In genomic region chr5:23994581-23995370, GRCh38 we compare ENCODE assay signal across 14 cellular contexts.
DNase-seq lines count a peak whose midpoint lies in the region; ATAC-seq and TF ChIP-seq lines count a peak whose summit lies in the region.
"Had no signal": no experiment of that assay in that cellular context is flagged by ENCODE, and none has a peak within 500 bp of the region (broad histone marks: within the 10 kb centered on the region; RNA-seq: fewer than 3 reads in every experiment).

No MANE protein-coding gene starts in this region.

- no peak overlapping the region for H3K9ac ChIP-seq in neuronal stem cell (ENCODE audit: low read depth, low read length, poor library complexity)
- H3K9ac ChIP-seq: parathyroid adenoma had no signal

- H3K27ac ChIP-seq in testis (no peak overlapping the region), neuronal stem cell (replicated peaks; ENCODE audit: low read length) (no peak overlapping the region)
- H3K27ac ChIP-seq: parathyroid adenoma had no signal

- no peak overlapping the region for H4K91ac ChIP-seq in neuronal stem cell (ENCODE audit: low read depth, low read length, poor library complexity)

- no peak overlapping the region for H3K18ac ChIP-seq in neuronal stem cell (ENCODE audit: low read length)

- H3K4ac ChIP-seq in neuronal stem cell (ENCODE audit: low read length), result no peak overlapping the region

- no peak overlapping the region for H3K4me2 ChIP-seq in neuronal stem cell (ENCODE audit: insufficient read depth, low read length, poor library complexity, severe bottlenecking)

- H3K79me1 ChIP-seq in neuronal stem cell (ENCODE audit: low read depth, low read length), result no peaks in the 10 kb centered on the region

- no peak overlapping the region for H2BK15ac ChIP-seq in neuronal stem cell (ENCODE audit: low read length)

- no peak overlapping the region for H2BK12ac ChIP-seq in neuronal stem cell (ENCODE audit: low read length)

- WGBS in testis, 2 donors, result 84 to 89% methylated on average over 4 of the region's 4 CpGs
- no CpG with 5 or more reads among the region's 4 CpGs for WGBS in neuronal stem cell (ENCODE audit: extremely low coverage in 2 of 2, insufficient read length in 2 of 2, insufficient replicate concordance in 1 of 2), 2 donors

- H3K27me3 ChIP-seq in BE2C (no peaks in the 10 kb centered on the region), testis (no peaks in the 10 kb centered on the region), neuronal stem cell (ENCODE audit: control insufficient read depth in 3 of 3, insufficient read depth in 3 of 3, low read depth in 1 of 3, low read length in 3 of 3) (no peaks in the 10 kb centered on the region)

- H2BK120ac ChIP-seq in neuronal stem cell (ENCODE audit: low read depth, low read length), result no peak overlapping the region

- DNase-seq in BE2C (no peak), HT-29 (ENCODE audit: low spot score) (peak; percentile 65), SK-MEL-5 (ENCODE audit: low read depth, low spot score) (peak; percentile 34), left colon (no peak), GM19240 (ENCODE audit: insufficient read length, low spot score) (no peak), iPS-NIHi7 (ENCODE audit: extremely low spot score) (no peak), testis (no peak), neuronal stem cell (ENCODE audit: low spot score) (no peak)
- DNase-seq: activated CD4-positive, CD25-positive, alpha-beta regulatory T cell treated with anti-CD3 and anti-CD28 coated beads, Interleukin-2, amount 50 U/mL, for 72 hours; activated T-cell treated with anti-CD3 and anti-CD28 coated beads, Interleukin-2, amount 50 U/mL, for 72 hours; effector memory CD8-positive, alpha-beta T cell; NCI-H1436 treated with DMSO at 0.1 percent for 48 hours; Right ventricle myocardium superior had no signal

- H4K8ac ChIP-seq in neuronal stem cell (ENCODE audit: low read depth, low read length), result no peak overlapping the region

- H3K9me3 ChIP-seq in BE2C (no peaks in the 10 kb centered on the region), testis (no peaks in the 10 kb centered on the region), neuronal stem cell (replicated peaks in 1 of 2; ENCODE audit: control insufficient read depth in 2 of 2, insufficient read depth in 1 of 2, low read depth in 1 of 2, low read length in 2 of 2) (no peaks in the 10 kb centered on the region)

- no peak overlapping the region for H3K4me3 ChIP-seq in BE2C (ENCODE audit: low read depth, low read length)
- H3K4me3 ChIP-seq in testis, result no peak overlapping the region
- H3K4me3 ChIP-seq in neuronal stem cell (ENCODE audit: low read length in 2 of 2), result no peak overlapping the region

- no peak overlapping the region for H3K23ac ChIP-seq in neuronal stem cell (ENCODE audit: low read depth, low read length, poor library complexity)

- intact Hi-C loops in left colon (cut with DNase I, micrococcal nuclease) (no loop called here), testis (cut with DNase I; ENCODE audit: low total_unique reads) (no loop called here)

- peak; percentile 48 for TF ChIP-seq CTCF in BE2C (IDR thresholded peaks at IDR 0.05; ENCODE audit: low read depth, low read length)
- peak in 1 of 3 experiments; percentile 20 for TF ChIP-seq CTCF in testis (IDR thresholded peaks at IDR 0.05)

- no peak overlapping the region for H2AK5ac ChIP-seq in neuronal stem cell (ENCODE audit: low read depth, low read length)

- H3K36me3 ChIP-seq in BE2C (no peaks in the 10 kb centered on the region), testis (ENCODE audit: low read depth, missing control alignments) (no peaks in the 10 kb centered on the region), neuronal stem cell (replicated peaks in 1 of 2; ENCODE audit: control insufficient read depth in 2 of 2, insufficient read depth in 2 of 2, low read length in 2 of 2) (no peaks in the 10 kb centered on the region)

- no peak overlapping the region for H3K14ac ChIP-seq in neuronal stem cell (ENCODE audit: low read length)

- in situ Hi-C loops in SK-MEL-5 (cut with HindIII; ENCODE audit: low pct_unique_long_range_greater_than_20kb, low sequenced_read_pairs), result no loop called here

- H2AFZ ChIP-seq in neuronal stem cell (ENCODE audit: low read length), result no peak overlapping the region
- H2AFZ ChIP-seq: parathyroid adenoma had no signal

- H3K4me1 ChIP-seq in BE2C (no peaks in the 10 kb centered on the region; the same call in 1 of the 2 replicates), testis (no peaks in the 10 kb centered on the region), neuronal stem cell (ENCODE audit: control insufficient read depth in 2 of 2, insufficient read depth in 1 of 2, low read depth in 1 of 2, low read length in 2 of 2) (no peaks in the 10 kb centered on the region)
- H3K4me1 ChIP-seq: parathyroid adenoma had no signal

- H2BK5ac ChIP-seq in neuronal stem cell (ENCODE audit: low read length), result no peak overlapping the region

- peak; percentile 48 for ATAC-seq in left colon
- ATAC-seq: activated T-cell treated with anti-CD3 and anti-CD28 coated beads, Interleukin-2, amount 50 U/mL, for 72 hours; effector memory CD8-positive, alpha-beta T cell had no signal

- TF ChIP-seq POLR2A in testis (IDR thresholded peaks at IDR 0.05), result no peak

Comparison
In these comparisons a context has a peak if more than half of its experiments do, and no peak if none do; other contexts are left out.
1. DNase-seq: peak in HT-29 (single experiment) and SK-MEL-5 (single experiment); none in BE2C (single experiment), left colon (0 of 2), GM19240 (single experiment), iPS-NIHi7 (single experiment), testis (single experiment) and neuronal stem cell (single experiment).